8 cellular contexts compared by ENCODE assay signal in the genomic region with DNA sequence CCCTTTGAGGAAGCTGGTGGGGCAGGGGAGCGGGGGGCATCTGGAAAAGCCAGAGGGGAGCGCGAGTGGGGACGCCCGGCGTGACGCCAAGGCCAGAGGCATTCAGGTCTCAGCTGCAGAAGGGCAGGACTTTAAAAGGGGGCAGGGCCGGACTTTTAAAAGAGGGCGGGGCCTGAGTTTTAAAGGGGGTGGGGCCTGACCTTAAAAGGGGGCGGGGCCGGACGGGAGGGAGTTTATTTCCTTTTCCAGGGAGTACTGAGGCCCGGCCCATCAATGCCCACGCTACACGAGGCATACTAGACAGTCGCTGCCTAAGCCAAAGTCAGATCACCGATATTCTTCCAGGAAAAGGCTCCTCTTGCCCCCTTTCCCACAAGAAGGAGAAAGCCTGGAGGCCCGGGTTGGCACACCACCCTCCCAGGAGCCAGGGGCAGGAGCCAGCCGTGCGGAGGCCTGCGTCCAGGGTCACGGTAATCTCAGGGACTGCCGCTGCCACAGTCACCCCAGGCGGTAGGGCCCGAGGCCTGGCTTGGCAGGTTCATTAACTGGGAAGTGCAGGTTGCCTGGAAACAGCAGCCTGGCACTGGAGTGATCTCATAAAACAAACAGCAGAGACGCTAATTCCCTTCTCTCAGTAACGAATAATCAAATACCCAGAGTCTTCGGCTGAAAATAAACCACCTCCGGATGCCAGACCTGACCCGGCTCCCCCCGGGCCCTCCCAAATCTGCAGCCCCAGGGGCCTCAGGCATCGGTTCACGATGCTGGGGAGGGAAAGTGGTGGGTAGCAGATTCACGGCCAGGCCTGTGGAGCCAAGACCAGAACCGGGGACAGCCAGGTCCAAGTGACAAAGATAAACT.
A peak's percentile ranks its signal among the peaks of the same experiment; 100 is the strongest.
DNase-seq lines count a peak whose midpoint lies in the region; ATAC-seq lines count a peak whose summit lies in the region.

No MANE protein-coding gene starts in this region.

- DNase-seq in SIG-M5 treated with dmso at 0.1 percent for 504 hours (lab: John Stamatoyannopoulos, UW; ENCODE audit: unreplicated experiment) (peak; percentile 35), SIG-M5 (lab: John Stamatoyannopoulos, UW) (no peak), SW480 (ENCODE audit: low spot score) (peak; percentile 26), cardiac septum (ENCODE audit: low spot score) (peak; percentile 81), renal cortical epithelial cell (ENCODE audit: low read depth) (peak; percentile 94), hepatic stellate cell (ENCODE audit: low spot score) (no peak)

- intact Hi-C loops in cardiac septum (cut with DNase I) = no loop called here

- ATAC-seq in HG03469 (IDR thresholded peaks at IDR 0.05; ENCODE audit: unreplicated experiment) (no peak), GM19035 (IDR thresholded peaks at IDR 0.05; ENCODE audit: unreplicated experiment) (no peak)

Comparison
In these comparisons a context has a peak if more than half of its experiments do, and no peak if none do; other contexts are left out.
1. DNase-seq: peak in SIG-M5 treated with dmso at 0.1 percent for 504 hours (single experiment), SW480 (single experiment), cardiac septum (single experiment) and renal cortical epithelial cell (single experiment); none in SIG-M5 (single experiment) and hepatic stellate cell (single experiment).